14 cellular contexts compared by ENCODE assay signal in genomic region chr7:72063325-72063724, GRCh38.
DNase-seq lines count a peak whose midpoint lies in the region; ATAC-seq and TF ChIP-seq lines count a peak whose summit lies in the region.
"Had no signal": no experiment of that assay in that cellular context is flagged by ENCODE, and none has a peak within 500 bp of the region (broad histone marks: within the 10 kb centered on the region; RNA-seq: fewer than 3 reads in every experiment).

No MANE protein-coding gene starts in this region.

- H3K4me1 ChIP-seq in esophagus muscularis mucosa (no peaks in the 10 kb centered on the region), esophagus squamous epithelium (no peaks in the 10 kb centered on the region)
- H3K4me1 ChIP-seq: HAP-1 had no signal

- H3K27me3 ChIP-seq in esophagus muscularis mucosa (no peaks in the 10 kb centered on the region), esophagus squamous epithelium (no peaks in the 10 kb centered on the region)

- H3K36me3 ChIP-seq in esophagus muscularis mucosa (no peaks in the 10 kb centered on the region), esophagus squamous epithelium (no peaks in the 10 kb centered on the region)
- H3K36me3 ChIP-seq: HAP-1 had no signal

- TF ChIP-seq CTCF in esophagus muscularis mucosa (IDR thresholded peaks at IDR 0.05) (no peak), esophagus squamous epithelium (IDR thresholded peaks at IDR 0.05) (no peak)

- no peak overlapping the region for H3K27ac ChIP-seq in esophagus muscularis mucosa (replicated peaks in 1 of 4)
- no peak overlapping the region for H3K27ac ChIP-seq in esophagus squamous epithelium

- TF ChIP-seq EP300 in esophagus muscularis mucosa (IDR thresholded peaks at IDR 0.05), result no peak

- H3K4me3 ChIP-seq in esophagus muscularis mucosa (no peak overlapping the region), esophagus squamous epithelium (no peak overlapping the region)
- H3K4me3 ChIP-seq: HAP-1 had no signal

- DNase-seq in Right ventricle myocardium superior (no peak), cardiac septum (ENCODE audit: low spot score) (no peak), cerebellar cortex (ENCODE audit: low spot score) (peak; percentile 67), esophagus muscularis mucosa (ENCODE audit: extremely low spot score) (peak; percentile 26), esophagus squamous epithelium (lab: John Stamatoyannopoulos, UW) (no peak)
- no peak for DNase-seq in activated CD4-positive, CD25-positive, alpha-beta regulatory T cell (lab: John Stamatoyannopoulos, UW)
- DNase-seq: Calu3; CD4-positive, alpha-beta memory T cell; COR-L47; DMS53; DMS79 treated with DMSO at 0.1 percent for 48 hours; GOT3; HFFc6 had no signal

- peak; percentile 56 for ATAC-seq in Right ventricle myocardium superior (ENCODE audit: poor library complexity)

- TF ChIP-seq POLR2A in esophagus muscularis mucosa (IDR thresholded peaks at IDR 0.05; ENCODE audit: low read depth), result no peak
- TF ChIP-seq POLR2A in esophagus squamous epithelium (IDR thresholded peaks at IDR 0.05), result no peak

- H3K9me3 ChIP-seq in esophagus muscularis mucosa (no peaks in the 10 kb centered on the region), esophagus squamous epithelium (no peaks in the 10 kb centered on the region)
- H3K9me3 ChIP-seq: HAP-1 had no signal

- intact Hi-C loops in Right ventricle myocardium superior (cut with DNase I) (no loop called here), cardiac septum (cut with DNase I) (no loop called here), esophagus muscularis mucosa (cut with DNase I) (no loop called here), esophagus squamous epithelium (cut with DNase I) (no loop called here)

Comparison
In these comparisons a context has a peak if more than half of its experiments do, and no peak if none do; other contexts are left out.
1. DNase-seq: peak in cerebellar cortex (single experiment) and esophagus muscularis mucosa (single experiment); none in Right ventricle myocardium superior (single experiment), cardiac septum (single experiment), activated CD4-positive, CD25-positive, alpha-beta regulatory T cell (0 of 4) and esophagus squamous epithelium (single experiment).